In genomic region chr19:45032421-45032820, GRCh38 we compare ENCODE assay signal across 40 cellular contexts.
"Had no signal": no experiment of that assay in that cellular context is flagged by ENCODE, and none has a peak within 500 bp of the region (broad histone marks: within the 10 kb centered on the region; RNA-seq: fewer than 3 reads in every experiment).

No MANE protein-coding gene starts in this region.

- H3K4me1 Mint-ChIP-seq: activated CD4-positive, alpha-beta memory T cell treated with anti-CD3 and anti-CD28 coated beads, Interleukin-2, amount 10 ng/mL, durations not matched to agents 7 days and 5 days; activated CD8-positive, alpha-beta memory T cell treated with anti-CD3 and anti-CD28 coated beads, Interleukin-2, amount 10 ng/mL, durations not matched to agents 7 days and 5 days; activated naive CD8-positive, alpha-beta T cell treated with anti-CD3 and anti-CD28 coated beads, Interleukin-2, amount 50 U/mL, for 24 hours; brain had no signal

- H3K4me3 ChIP-seq: Peyer's patch had no signal

- ATAC-seq: activated CD8-positive, alpha-beta memory T cell treated with anti-CD3 and anti-CD28 coated beads, Interleukin-2, amount 10 ng/mL, durations not matched to agents 7 days and 5 days; activated naive CD8-positive, alpha-beta T cell treated with anti-CD3 and anti-CD28 coated beads, Interleukin-2, amount 50 U/mL, for 24 hours; PC-3; Right ventricle myocardium inferior had no signal

- H3K27me3 Mint-ChIP-seq: activated CD4-positive, alpha-beta memory T cell treated with anti-CD3 and anti-CD28 coated beads, Interleukin-2, amount 10 ng/mL, durations not matched to agents 7 days and 5 days; activated CD8-positive, alpha-beta memory T cell treated with anti-CD3 and anti-CD28 coated beads, Interleukin-2, amount 10 ng/mL, durations not matched to agents 7 days and 5 days; activated naive CD8-positive, alpha-beta T cell; activated naive CD8-positive, alpha-beta T cell treated with anti-CD3 and anti-CD28 coated beads, Interleukin-2, amount 50 U/mL, for 24 hours; brain had no signal

- H3K27ac ChIP-seq: Peyer's patch, VCaP had no signal

- H3K9me3 ChIP-seq: Peyer's patch had no signal

- H3K9me3 Mint-ChIP-seq: activated CD4-positive, alpha-beta memory T cell treated with anti-CD3 and anti-CD28 coated beads, Interleukin-2, amount 10 ng/mL, durations not matched to agents 7 days and 5 days; activated naive CD8-positive, alpha-beta T cell treated with anti-CD3 and anti-CD28 coated beads, Interleukin-2, amount 50 U/mL, for 24 hours; activated T-helper 2 cell treated with anti-CD3 and anti-CD28 coated beads, Interferon-gamma antibody, Interleukin-2, Interleukin-4, amounts not matched to agents 10 μg/mL and 5 μg/mL and 100 μg/mL, durations not matched to agents 14 hours and 24 hours and 36 hours; brain had no signal

- FAIRE-seq: bronchial epithelial cell had no signal

- DNase-seq: activated CD4-positive, alpha-beta memory T cell treated with anti-CD3 and anti-CD28 coated beads, Interleukin-2, amount 10 ng/mL, durations not matched to agents 7 days and 5 days; activated CD4-positive, alpha-beta T cell treated with anti-CD3 and anti-CD28 coated beads for 1 hour; activated CD4-positive, alpha-beta T cell treated with anti-CD3 and anti-CD28 coated beads for 48 hours; activated CD4-positive, CD25-positive, alpha-beta regulatory T cell; activated CD8-positive, alpha-beta memory T cell treated with anti-CD3 and anti-CD28 coated beads for 24 hours; activated CD8-positive, alpha-beta memory T cell treated with anti-CD3 and anti-CD28 coated beads, Interleukin-2, amount 10 ng/mL, durations not matched to agents 7 days and 5 days; activated CD8-positive, alpha-beta memory T cell treated with anti-CD3 and anti-CD28 coated beads, Interleukin-2, amount 50 U/mL, for 48 hours; activated gamma-delta T cell; activated naive CD4-positive, alpha-beta T cell treated with Interleukin-2 at 50 U/mL for 16 hours; activated naive CD8-positive, alpha-beta T cell treated with anti-CD3 and anti-CD28 coated beads, Interleukin-2, amount 50 U/mL, for 24 hours; anterior cingulate cortex; caudate nucleus; cerebellar nuclear complex; Kasumi-1; MM.1S; MV-4-11; NCI-H1092; NCI-H1436 treated with DMSO at 0.1 percent for 48 hours; NCI-H1694 treated with DMSO at 0.1 percent for 48 hours; NCI-H2029; NCI-H2107; NCI-H2171; NCI-H510A; NCI-H526; NCI-H748 treated with DMSO at 0.1 percent for 48 hours; NK-92 treated with Interleukin-12 subunit alpha and Interleukin-12 subunit beta, amount 100 ng/mL, for 24 hours; PC-3; Peyer's patch; RPMI8226; SIG-M5; SW 1271; T-helper 1 cell; T-helper 2 cell; T-helper 9 cell had no signal

- H3K27me3 ChIP-seq: Peyer's patch had no signal

- H3K27ac Mint-ChIP-seq: activated CD4-positive, alpha-beta memory T cell treated with anti-CD3 and anti-CD28 coated beads, Interleukin-2, amount 10 ng/mL, durations not matched to agents 7 days and 5 days; activated naive CD8-positive, alpha-beta T cell; activated T-helper 2 cell treated with anti-CD3 and anti-CD28 coated beads, Interferon-gamma antibody, Interleukin-2, Interleukin-4, amounts not matched to agents 10 μg/mL and 5 μg/mL and 100 μg/mL, durations not matched to agents 14 hours and 24 hours and 36 hours had no signal

- H3K4me3 Mint-ChIP-seq: activated CD4-positive, alpha-beta memory T cell treated with anti-CD3 and anti-CD28 coated beads, Interleukin-2, amount 10 ng/mL, durations not matched to agents 7 days and 5 days; activated CD8-positive, alpha-beta memory T cell treated with anti-CD3 and anti-CD28 coated beads, Interleukin-2, amount 10 ng/mL, durations not matched to agents 7 days and 5 days; activated naive CD8-positive, alpha-beta T cell; activated naive CD8-positive, alpha-beta T cell treated with anti-CD3 and anti-CD28 coated beads, Interleukin-2, amount 50 U/mL, for 24 hours had no signal

- H3K4me1 ChIP-seq: Peyer's patch had no signal
